ENCODE assay signal across 10 cellular contexts in genomic region chr1:41742219-41742618, GRCh38.
DNase-seq lines count a peak whose midpoint lies in the region; ATAC-seq and TF ChIP-seq lines count a peak whose summit lies in the region.
"Had no signal": no experiment of that assay in that cellular context is flagged by ENCODE, and none has a peak within 500 bp of the region (broad histone marks: within the 10 kb centered on the region; RNA-seq: fewer than 3 reads in every experiment).

No MANE protein-coding gene starts in this region.

- peaks cover 12% of the 10 kb centered on the region for H3K4me1 ChIP-seq in adipocyte (ENCODE audit: control insufficient read depth, insufficient read depth, low read length)

- no peaks in the 10 kb centered on the region for H3K9me3 Mint-ChIP-seq in natural killer cell
- H3K9me3 Mint-ChIP-seq: central memory CD8-positive, alpha-beta T cell had no signal

- intact Hi-C loops in natural killer cell (cut with micrococcal nuclease), result loop anchor here (5.0 kb wide), 1 partner anchor 340 kb away; no protein-coding TSS in a partner anchor

- H3K27me3 Mint-ChIP-seq in natural killer cell (ENCODE audit: low read depth in 2 of 2), result no peaks in the 10 kb centered on the region
- H3K27me3 Mint-ChIP-seq: central memory CD8-positive, alpha-beta T cell had no signal

- no peaks in the 10 kb centered on the region for H3K36me3 Mint-ChIP-seq in natural killer cell

- no peak overlapping the region for H3K4me3 ChIP-seq in adipocyte (ENCODE audit: low read length)

- TF ChIP-seq CTCF in natural killer cell (IDR thresholded peaks at IDR 0.05), result no peak

- no peak overlapping the region for H3K4me3 Mint-ChIP-seq in natural killer cell
- H3K4me3 Mint-ChIP-seq: central memory CD8-positive, alpha-beta T cell had no signal

- H3K27ac Mint-ChIP-seq in natural killer cell, result peak overlapping the region; percentile 8 to 33

- peaks cover 52 to 71% of the 10 kb centered on the region in 2 donors for H3K4me1 Mint-ChIP-seq in natural killer cell

- H3K9ac ChIP-seq in adipocyte (ENCODE audit: low read length), result no peak overlapping the region

- no peaks in the 10 kb centered on the region for H3K27me3 ChIP-seq in adipocyte (replicated peaks; ENCODE audit: control insufficient read depth, insufficient read depth, low read length)

- H3K9me3 ChIP-seq in adipocyte (ENCODE audit: control insufficient read depth, low read length), result no peaks in the 10 kb centered on the region

- no peaks in the 10 kb centered on the region for H3K36me3 ChIP-seq in adipocyte (ENCODE audit: control insufficient read depth, insufficient read depth, low read length, severe bottlenecking)

- DNase-seq in DMS53 treated with DMSO at 0.1 percent for 48 hours (lab: John Stamatoyannopoulos, UW; ENCODE audit: unreplicated experiment), result peak; percentile 79
- peak; percentile 59 for DNase-seq in NCI-H1694 (lab: John Stamatoyannopoulos, UW)
- peak; percentile 42 for DNase-seq in adipocyte (ENCODE audit: low read depth)
- DNase-seq in natural killer cell, result no peak
- no peak for DNase-seq in stimulated activated CD8-positive, alpha-beta memory T cell treated with anti-CD3 and anti-CD28 coated beads, Interleukin-4, amount 100 ng/mL, for 48 hours
- no peak for DNase-seq in ureter (ENCODE audit: low spot score)
- DNase-seq: stimulated activated CD4-positive, alpha-beta T cell treated with anti-CD3 and anti-CD28 coated beads, Interleukin-4, amount 100 ng/mL, for 4 hours had no signal

- ATAC-seq in natural killer cell (no peak), HG03095 (IDR thresholded peaks at IDR 0.05; ENCODE audit: unreplicated experiment) (no peak), GM19455 (IDR thresholded peaks at IDR 0.05; ENCODE audit: unreplicated experiment) (no peak)

Comparison
In these comparisons a context has a peak if more than half of its experiments do, and no peak if none do; other contexts are left out.
1. DNase-seq: peak in DMS53 treated with DMSO at 0.1 percent for 48 hours (single experiment), NCI-H1694 (single experiment) and adipocyte (single experiment); none in natural killer cell (single experiment), stimulated activated CD8-positive, alpha-beta memory T cell treated with anti-CD3 and anti-CD28 coated beads, Interleukin-4, amount 100 ng/mL, for 48 hours (single experiment) and ureter (single experiment).